In the genomic region with DNA sequence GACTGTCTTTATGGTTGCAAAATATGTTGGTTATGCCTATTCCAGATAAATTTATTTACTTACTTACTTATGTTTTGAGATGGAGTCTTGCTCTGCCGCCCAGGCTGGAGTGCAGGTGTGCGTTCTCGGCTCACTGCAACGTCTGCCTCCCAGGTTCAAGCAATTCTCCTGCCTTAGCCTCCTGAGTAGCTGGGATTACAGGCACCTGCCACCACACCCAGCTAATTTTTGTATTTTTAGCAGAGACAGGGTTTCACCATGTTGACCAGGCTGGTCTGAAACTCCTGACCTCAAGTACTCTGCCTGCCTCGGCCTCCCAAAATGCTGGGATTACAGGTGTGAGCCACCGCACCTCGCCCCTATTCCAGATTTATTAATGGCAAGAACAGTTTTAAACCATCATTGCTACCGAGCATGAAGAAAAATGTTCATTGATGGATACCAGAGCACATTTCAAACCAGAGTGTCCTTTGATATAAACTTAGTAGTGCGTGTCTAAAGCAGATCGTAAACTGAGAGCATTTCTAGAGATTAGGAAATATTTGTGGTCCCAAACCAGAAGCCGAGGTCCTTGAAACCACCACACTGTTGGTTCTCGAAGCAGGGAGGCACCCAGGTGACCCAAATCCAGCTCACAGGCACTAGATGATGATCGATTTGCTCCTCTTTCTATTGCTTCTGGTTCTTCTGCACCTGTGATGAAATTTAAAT, we compare ENCODE assay signal across 11 cellular contexts.
DNase-seq lines count a peak whose midpoint lies in the region; ATAC-seq lines count a peak whose summit lies in the region.
"Had no signal": no experiment of that assay in that cellular context is flagged by ENCODE, and none has a peak within 500 bp of the region (broad histone marks: within the 10 kb centered on the region; RNA-seq: fewer than 3 reads in every experiment).

No MANE protein-coding gene starts in this region.

- DNase-seq in DMS53 (lab: John Stamatoyannopoulos, UW) = peak; percentile 33
- DNase-seq in DMS53 treated with DMSO at 0.1 percent for 48 hours (lab: John Stamatoyannopoulos, UW; ENCODE audit: unreplicated experiment) = no peak
- no peak for DNase-seq in T-helper 17 cell
- no peak for DNase-seq in epithelial cell of prostate (ENCODE audit: low read depth, low spot score)
- no peak for DNase-seq in stimulated activated naive CD8-positive, alpha-beta T cell treated with anti-CD3 and anti-CD28 coated beads, Interleukin-15, Interleukin-2, amounts not matched to agents 100 U/mL and 50 U/mL, for 24 hours
- DNase-seq in stimulated activated CD4-positive, alpha-beta T cell treated with anti-CD3 and anti-CD28 coated beads, Interleukin-4, amount 100 ng/mL, for 24 hours = no peak
- no peak for DNase-seq in effector CD8-positive, alpha-beta T cell (lab: John Stamatoyannopoulos, UW)
- DNase-seq in GM19240 (ENCODE audit: insufficient read length, low spot score) = no peak
- DNase-seq: aorta, NCI-H2227 treated with DMSO at 0.1 percent for 48 hours had no signal

- no peaks in the 10 kb centered on the region for H3K27me3 Mint-ChIP-seq in T-helper 17 cell

- peak overlapping the region; percentile 71 for H3K4me3 Mint-ChIP-seq in T-helper 17 cell

- H3K36me3 Mint-ChIP-seq in T-helper 17 cell (ENCODE audit: low read depth) = no peaks in the 10 kb centered on the region

- no peaks in the 10 kb centered on the region for H3K9me3 ChIP-seq in T-helper 17 cell (ENCODE audit: control insufficient read depth, low read length, poor library complexity, severe bottlenecking)

- peak overlapping the region; percentile 93 for H3K27ac Mint-ChIP-seq in T-helper 17 cell

- H3K27ac ChIP-seq in epithelial cell of prostate = peak overlapping the region; percentile 17
- H3K27ac ChIP-seq: 22Rv1 had no signal

- ATAC-seq in T-helper 17 cell = peak; percentile 59
- ATAC-seq in stimulated activated naive CD8-positive, alpha-beta T cell treated with anti-CD3 and anti-CD28 coated beads, Interleukin-15, Interleukin-2, amounts not matched to agents 100 U/mL and 50 U/mL, for 24 hours = peak; percentile 38

- H3K4me1 Mint-ChIP-seq in T-helper 17 cell = peaks cover 22% of the 10 kb centered on the region
